ENCODE assay signal across 9 cellular contexts in the genomic region with DNA sequence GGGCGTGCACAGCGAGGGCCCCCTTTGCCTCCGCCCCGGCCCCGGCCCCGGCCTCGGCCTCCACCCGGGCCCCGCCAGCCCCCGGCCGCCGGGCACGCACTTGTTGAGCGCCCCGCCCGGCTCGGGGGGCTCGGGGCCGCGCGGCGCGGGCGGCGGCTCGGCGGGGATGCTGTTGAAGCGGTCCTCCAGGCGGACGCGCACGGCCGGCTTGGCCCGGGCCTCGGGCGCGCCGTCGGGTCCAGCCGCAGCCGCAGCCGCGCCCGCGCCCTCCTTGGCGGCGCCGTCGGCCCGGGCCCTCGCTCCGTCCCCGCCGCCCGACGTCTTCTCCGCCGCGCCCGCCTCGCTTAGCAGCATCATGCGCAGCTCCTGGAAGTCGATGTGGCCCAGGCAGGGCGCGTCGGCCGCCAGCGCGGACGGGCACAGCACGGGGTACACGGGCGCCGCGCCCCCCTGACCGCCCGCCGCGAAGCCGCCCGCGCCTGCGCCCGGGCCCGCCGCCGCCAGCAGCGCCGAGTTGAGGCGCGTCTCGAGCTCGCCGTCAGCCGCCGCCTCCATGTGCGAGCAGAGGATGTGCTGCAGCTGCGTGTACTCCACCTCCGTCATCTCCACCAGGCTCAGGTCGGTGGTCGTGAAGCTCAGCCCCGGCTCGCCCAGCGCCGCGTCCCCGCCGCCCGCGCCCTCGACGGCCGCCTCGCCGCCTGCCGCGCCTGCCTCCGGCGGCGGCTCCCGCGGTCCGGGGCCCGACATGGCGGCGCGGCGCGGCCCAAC. TPM values are rescaled to one million over a fixed set of nuclear protein-coding genes. Genes with fewer than 3 reads are reported as not detected.
A peak's percentile ranks its signal among the peaks of the same experiment; 100 is the strongest.
DNase-seq lines count a peak whose midpoint lies in the region; ATAC-seq, FAIRE-seq and TF ChIP-seq lines count a peak whose summit lies in the region.
"Had no signal": no experiment of that assay in that cellular context is flagged by ENCODE, and none has a peak within 500 bp of the region (broad histone marks: within the 10 kb centered on the region; RNA-seq: fewer than 3 reads in every experiment).

No MANE protein-coding gene starts in this region.

- H3K27me3 ChIP-seq in Peyer's patch: no peaks in the 10 kb centered on the region
- no peaks in the 10 kb centered on the region for H3K27me3 ChIP-seq in astrocyte (ENCODE audit: insufficient read depth, low read length)
- no peaks in the 10 kb centered on the region for H3K27me3 ChIP-seq in kidney epithelial cell (ENCODE audit: control insufficient read depth, insufficient read depth, low read length)
- H3K27me3 ChIP-seq: adrenal gland had no signal

- peaks cover 35% of the 10 kb centered on the region for H4K20me1 ChIP-seq in astrocyte (ENCODE audit: insufficient read depth, low read length)

- peaks cover 10% of the 10 kb centered on the region for H3K36me3 Mint-ChIP-seq in astrocyte (ENCODE audit: low read depth, unreplicated experiment)
- peaks cover 9% of the 10 kb centered on the region for H3K36me3 Mint-ChIP-seq in stimulated activated naive CD8-positive, alpha-beta T cell treated with anti-CD3 and anti-CD28 coated beads, Interleukin-15, Interleukin-2, amounts not matched to agents 100 ng/mL and 50 ng/mL, for 24 hours (ENCODE audit: low read depth)

- H3K9ac ChIP-seq in astrocyte (ENCODE audit: low read length): peak overlapping the region; percentile 52

- H3K4me2 ChIP-seq in astrocyte (ENCODE audit: low read length): peak overlapping the region; percentile 85

- H3K4me3 ChIP-seq in Peyer's patch: peak overlapping the region; percentile 40 to 80 (median 56)
- peak overlapping the region; percentile 50 for H3K4me3 ChIP-seq in astrocyte (ENCODE audit: insufficient read depth, low read depth, low read length)
- H3K4me3 ChIP-seq in kidney epithelial cell (ENCODE audit: low read depth, low read length): peak overlapping the region; percentile 59

- ATAC-seq in GM18868 (IDR thresholded peaks at IDR 0.05; ENCODE audit: unreplicated experiment): peak; percentile 37
- ATAC-seq in HG02759 (IDR thresholded peaks at IDR 0.05; ENCODE audit: unreplicated experiment): peak; percentile 40

- no peaks in the 10 kb centered on the region for H3K9me3 Mint-ChIP-seq in astrocyte (ENCODE audit: unreplicated experiment)
- no peaks in the 10 kb centered on the region for H3K9me3 Mint-ChIP-seq in stimulated activated naive CD8-positive, alpha-beta T cell treated with anti-CD3 and anti-CD28 coated beads, Interleukin-15, Interleukin-2, amounts not matched to agents 100 ng/mL and 50 ng/mL, for 24 hours

- DNase-seq in Peyer's patch (no peak), astrocyte (ENCODE audit: low read depth) (no peak), kidney epithelial cell (ENCODE audit: low read depth) (no peak), middle frontal gyrus (ENCODE audit: extremely low spot score, low spot score) (no peak), GM12892 (ENCODE audit: insufficient read length) (no peak)

- no peak overlapping the region for H3K4me3 Mint-ChIP-seq in astrocyte (ENCODE audit: unreplicated experiment)
- peak overlapping the region; percentile 37 for H3K4me3 Mint-ChIP-seq in stimulated activated naive CD8-positive, alpha-beta T cell treated with anti-CD3 and anti-CD28 coated beads, Interleukin-15, Interleukin-2, amounts not matched to agents 100 ng/mL and 50 ng/mL, for 24 hours

- FAIRE-seq in astrocyte (lab: Jason Lieb, UNC) (no peak), GM12892 (lab: Jason Lieb, UNC) (no peak)

- H3K27ac ChIP-seq in Peyer's patch: peak overlapping the region in 2 of 4 donors; percentile 42 to 61
- no peak overlapping the region for H3K27ac ChIP-seq in astrocyte (ENCODE audit: low read depth, low read length)

- TF ChIP-seq POLR2A in Peyer's patch (IDR thresholded peaks at IDR 0.05) (no peak), GM12892 (IDR thresholded peaks at IDR 0.05; ENCODE audit: low read depth, low read length) (no peak; the same call in 1 of the 2 replicates)

- H3K27me3 Mint-ChIP-seq in astrocyte (ENCODE audit: low read depth, unreplicated experiment): peaks cover 2% of the 10 kb centered on the region
- H3K27me3 Mint-ChIP-seq in stimulated activated naive CD8-positive, alpha-beta T cell treated with anti-CD3 and anti-CD28 coated beads, Interleukin-15, Interleukin-2, amounts not matched to agents 100 ng/mL and 50 ng/mL, for 24 hours: peaks cover 7% of the 10 kb centered on the region

- H3K79me2 ChIP-seq in astrocyte (ENCODE audit: insufficient read depth, low read length): peaks cover 20% of the 10 kb centered on the region

- no peak overlapping the region for H3K27ac Mint-ChIP-seq in astrocyte (ENCODE audit: unreplicated experiment)
- H3K27ac Mint-ChIP-seq in stimulated activated naive CD8-positive, alpha-beta T cell treated with anti-CD3 and anti-CD28 coated beads, Interleukin-15, Interleukin-2, amounts not matched to agents 100 ng/mL and 50 ng/mL, for 24 hours: no peak overlapping the region

- H3K4me1 ChIP-seq in Peyer's patch (peaks cover 0 to 9% (median 7%) of the 10 kb centered on the region in 4 donors), astrocyte (ENCODE audit: insufficient read depth, low read length) (peaks cover 10% of the 10 kb centered on the region)

- H3K9me3 ChIP-seq in Peyer's patch: no peaks in the 10 kb centered on the region
- no peaks in the 10 kb centered on the region for H3K9me3 ChIP-seq in astrocyte (ENCODE audit: insufficient read depth, low read depth, low read length)
- H3K9me3 ChIP-seq: adrenal gland had no signal

- H3K36me3 ChIP-seq in Peyer's patch (no peaks in the 10 kb centered on the region), astrocyte (ENCODE audit: insufficient read depth, low read length) (no peaks in the 10 kb centered on the region), kidney epithelial cell (ENCODE audit: control insufficient read depth, insufficient read depth, low read length) (no peaks in the 10 kb centered on the region)
- H3K36me3 ChIP-seq: adrenal gland had no signal

- H3K4me1 Mint-ChIP-seq in astrocyte (ENCODE audit: low read depth, unreplicated experiment): peaks cover 18% of the 10 kb centered on the region
- H3K4me1 Mint-ChIP-seq in stimulated activated naive CD8-positive, alpha-beta T cell treated with anti-CD3 and anti-CD28 coated beads, Interleukin-15, Interleukin-2, amounts not matched to agents 100 ng/mL and 50 ng/mL, for 24 hours (ENCODE audit: low read depth): peaks cover 17% of the 10 kb centered on the region

- peak overlapping the region; percentile 84 for H2AFZ ChIP-seq in astrocyte (ENCODE audit: low read depth, low read length)

- no peak for TF ChIP-seq CTCF in Peyer's patch (IDR thresholded peaks at IDR 0.05)
- no peak for TF ChIP-seq CTCF in astrocyte (IDR thresholded peaks at IDR 0.05; ENCODE audit: insufficient read depth, low read depth, low read length)
- no peak for TF ChIP-seq CTCF in kidney epithelial cell (IDR thresholded peaks at IDR 0.05; ENCODE audit: insufficient read depth, low read length, poor library complexity, severe bottlenecking)

RNA-seq across cellular contexts. Expression of gene TCFL5, which starts 0.5 kb away (rescaled TPM):
- 1 to 10 TPM; 2.6 to 6.6 (median 5.0) TPM for total RNA-seq in Peyer's patch
- 11.0 and 13.5 TPM in 2 replicates for total RNA-seq in astrocyte
- total RNA-seq in kidney epithelial cell: 4.3 and 5.4 TPM in 2 replicates
- polyA plus RNA-seq in GM12892 (2012; ENCODE audit: missing spikeins): 6.3 TPM

RNA-seq across cellular contexts. Expression of gene COL9A3, which starts 44.3 kb away (rescaled TPM):
- total RNA-seq in Peyer's patch (10 to 100 TPM in 1 of 4 donors, 1 to 10 TPM in 3; 3.3 to 19.8 (median 4.1) TPM), astrocyte (43.0 and 54.3 TPM in 2 replicates), kidney epithelial cell (5.4 and 10.4 TPM in 2 replicates)
- polyA plus RNA-seq in GM12892 (2012; ENCODE audit: missing spikeins): 0.66 TPM

RNA-seq across cellular contexts. Expression of gene OGFR, which starts 56.5 kb away (rescaled TPM):
- total RNA-seq in Peyer's patch (10 to 100 TPM; 73.3 to 88.3 (median 76.3) TPM), astrocyte (93.4 and 96.5 TPM in 2 replicates), kidney epithelial cell (54.4 and 61.3 TPM in 2 replicates)
- polyA plus RNA-seq in GM12892 (2012; ENCODE audit: missing spikeins): 11.1 TPM
